ENCODE assay signal across 10 cellular contexts in the genomic region with DNA sequence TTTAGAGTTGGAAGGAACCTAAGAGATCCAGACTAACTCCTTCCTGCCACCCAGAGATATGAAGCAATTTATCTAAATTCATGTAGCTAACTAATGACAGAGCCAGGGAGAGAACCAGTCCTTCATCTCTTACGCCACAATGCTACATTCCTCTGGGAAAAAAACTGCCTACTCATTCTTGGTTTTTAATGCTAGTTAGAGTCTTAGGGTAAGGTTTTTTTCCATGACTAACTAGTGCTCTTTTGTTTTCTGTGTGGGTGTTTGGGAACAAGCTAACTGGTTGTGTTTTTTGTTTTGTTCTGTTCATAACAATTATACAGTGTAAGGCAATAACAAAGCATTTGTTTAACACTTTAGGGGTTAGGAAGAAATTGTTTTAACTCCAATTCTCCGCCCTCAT. TPM values are rescaled to one million over a fixed set of nuclear protein-coding genes. Genes with fewer than 3 reads are reported as not detected.
DNase-seq lines count a peak whose midpoint lies in the region; ATAC-seq, FAIRE-seq and TF ChIP-seq lines count a peak whose summit lies in the region.
"Had no signal": no experiment of that assay in that cellular context is flagged by ENCODE, and none has a peak within 500 bp of the region (broad histone marks: within the 10 kb centered on the region; RNA-seq: fewer than 3 reads in every experiment).

No MANE protein-coding gene starts in this region.

- 0 out of 2 replicates have a peak overlapping the region, but pooled peaks have one; percentile 1 for H3K4me2 ChIP-seq in HepG2 (ENCODE audit: low read depth, low read length)

- H3K27me3 ChIP-seq in A673 (replicated peaks; ENCODE audit: insufficient read depth, low read depth, low read length, poor library complexity) (no peaks in the 10 kb centered on the region), ectodermal cell (ENCODE audit: control insufficient read depth, insufficient read depth, low read length, poor library complexity, severe bottlenecking) (no peaks in the 10 kb centered on the region), HepG2 (ENCODE audit: control insufficient read depth in 1 of 2, insufficient read depth in 2 of 2, low read length in 2 of 2) (no peaks in the 10 kb centered on the region), colonic mucosa (no peaks in the 10 kb centered on the region)

- no peak overlapping the region for H3K4me3 ChIP-seq in A673 (ENCODE audit: low read depth, low read length, poor library complexity, severe bottlenecking)
- H3K4me3 ChIP-seq in ectodermal cell (ENCODE audit: insufficient read depth, low read depth, low read length), result no peak overlapping the region
- H3K4me3 ChIP-seq in HepG2 (replicated peaks in 1 of 3; ENCODE audit: insufficient read depth in 1 of 3, low read depth in 2 of 3, low read length in 3 of 3), result no peak overlapping the region
- H3K4me3 ChIP-seq in colonic mucosa, result no peak overlapping the region

- FAIRE-seq in HepG2 (lab: Jason Lieb, UNC), result peak; percentile 15

- no peaks in the 10 kb centered on the region for H3K36me3 ChIP-seq in A673 (ENCODE audit: insufficient read depth, low read length, poor library complexity, severe bottlenecking)
- no peaks in the 10 kb centered on the region for H3K36me3 ChIP-seq in ectodermal cell (ENCODE audit: control insufficient read depth, insufficient read depth, low read length)
- H3K36me3 ChIP-seq in HepG2 (replicated peaks in 1 of 2; ENCODE audit: control insufficient read depth in 1 of 2, insufficient read depth in 2 of 2, low read length in 2 of 2), result peaks cover 8 to 20% of the 10 kb centered on the region in 2 experiments
- no peaks in the 10 kb centered on the region for H3K36me3 ChIP-seq in colonic mucosa

- H3K9me3 ChIP-seq in A673 (ENCODE audit: low read depth, low read length, poor library complexity, severe bottlenecking) (no peaks in the 10 kb centered on the region), ectodermal cell (ENCODE audit: control insufficient read depth, low read length) (no peaks in the 10 kb centered on the region), HepG2 (ENCODE audit: low read length) (no peaks in the 10 kb centered on the region), colonic mucosa (no peaks in the 10 kb centered on the region)

- in situ Hi-C loops in HepG2 (cut with HindIII; ENCODE audit: extremely low pct_ligation_motif_present, low pct_unique_long_range_greater_than_20kb), result no loop called here

- no peak overlapping the region for H3K27ac ChIP-seq in A673 (ENCODE audit: low read depth, low read length, poor library complexity, severe bottlenecking)
- H3K27ac ChIP-seq in ectodermal cell (ENCODE audit: insufficient read depth, low read depth, low read length, poor library complexity, severe bottlenecking), result peak overlapping the region; percentile 18
- peak overlapping the region; percentile 50 for H3K27ac ChIP-seq in HepG2 (ENCODE audit: extremely low read length, insufficient read depth, low read length)
- H3K27ac ChIP-seq in colonic mucosa, result no peak overlapping the region
- H3K27ac ChIP-seq: C4-2B had no signal

- peaks cover 48% of the 10 kb centered on the region for H3K79me2 ChIP-seq in HepG2 (ENCODE audit: insufficient read depth, low read length)

- TF ChIP-seq EP300 in HepG2 (IDR thresholded peaks at IDR 0.05; ENCODE audit: low read depth in 2 of 2, low read length in 2 of 2) (peak in 1 of 2 experiments; percentile 68; a peak in 2 of 4 replicates), HepG2 (CRISPR knock-in tag; IDR thresholded peaks at IDR 0.05; ENCODE audit: borderline replicate concordance) (no peak)

- CTCF ChIA-PET in A673 (lab: Charles Lee), result no interaction called here
- CTCF ChIA-PET in HepG2 (lab: Yijun Ruan, JAX; ENCODE audit: low intra/inter-chr PET ratio, low total read pairs), result no interaction called here

- WGBS in ectodermal cell, 2 experiments, result 83 to 86% methylated on average over 2 of the region's 2 CpGs
- WGBS in HepG2 (ENCODE audit: low lambda C conversion rate), result 89% methylated on average over 2 of the region's 2 CpGs

- H3K9ac ChIP-seq in HepG2 (ENCODE audit: insufficient read depth, low read depth, low read length) (no peak overlapping the region; the same call in 1 of the 2 replicates), colonic mucosa (ENCODE audit: low read depth in 2 of 2, low read length in 2 of 2) (no peak overlapping the region)

- H3K4me1 ChIP-seq in A673 (ENCODE audit: insufficient read depth, low read length, poor library complexity, severe bottlenecking) (peaks cover 11% of the 10 kb centered on the region), ectodermal cell (ENCODE audit: control insufficient read depth, insufficient read depth, low read length) (peaks cover 26% of the 10 kb centered on the region), HepG2 (ENCODE audit: insufficient read depth, low read length) (peaks cover 64% of the 10 kb centered on the region), colonic mucosa (no peaks in the 10 kb centered on the region)

- ATAC-seq in HepG2 (peak; percentile 79), HG02981 (IDR thresholded peaks at IDR 0.05; ENCODE audit: unreplicated experiment) (no peak), GM21528 (IDR thresholded peaks at IDR 0.05; ENCODE audit: low FRiP score, unreplicated experiment) (no peak)

- intact Hi-C loops in A673 (cut with micrococcal nuclease; ENCODE audit: unreplicated experiment) (no loop called here), HepG2 (cut with micrococcal nuclease; ENCODE audit: unreplicated experiment) (no loop called here), colonic mucosa (cut with DNase I) (no loop called here)

- no peak for TF ChIP-seq RAD21 in HepG2 (CRISPR knock-in tag; IDR thresholded peaks at IDR 0.05)

- TF ChIP-seq CTCF in A673 (conservative IDR thresholded peaks at IDR 0.05; ENCODE audit: low read depth, low read length), result no peak
- TF ChIP-seq CTCF in HepG2 (CRISPR knock-in tag; IDR thresholded peaks at IDR 0.05), result no peak
- TF ChIP-seq CTCF in colonic mucosa (IDR thresholded peaks at IDR 0.05), result no peak

- no TSS peak for BruUV-seq in A673 (replicated peaks; lab: Mats Ljungman, UMichigan)
- BruUV-seq in HepG2 (replicated peaks; lab: Mats Ljungman, UMichigan), result no TSS peak

- no peak overlapping the region for H2AFZ ChIP-seq in HepG2 (ENCODE audit: low read length)

- no peaks in the 10 kb centered on the region for H4K20me1 ChIP-seq in HepG2 (ENCODE audit: insufficient read depth, low read length)

- POLR2A ChIA-PET in A673 (lab: Charles Lee; ENCODE audit: low non-redundant PET) (no interaction called here), HepG2 (lab: Yijun Ruan, JAX) (interaction anchor here (1.0 to 2.0 kb wide), 4 partner anchors 11 to 370 kb away, joined by 3 to 15 read pairs (median 4); no protein-coding TSS in a partner anchor)

- DNase-seq in A673 (ENCODE audit: low spot score) (peak; percentile 62), MV-4-11 (lab: John Stamatoyannopoulos, UW) (peak; percentile 49), HepG2 (ENCODE audit: low spot score) (peak; percentile 90), NCI-H1048 (lab: John Stamatoyannopoulos, UW) (no peak), colonic mucosa (no peak)
- DNase-seq: GOT3 had no signal

- no peak for TF ChIP-seq POLR2A in HepG2 (IDR thresholded peaks at IDR 0.05; ENCODE audit: insufficient read depth in 1 of 2, low read depth in 2 of 2, low read length in 2 of 2)

TF ChIP-seq in HepG2, 621 proteins besides CTCF, POLR2A, EP300 and RAD21 (continues in another document):
- TF ChIP-seq, protein P1, sequence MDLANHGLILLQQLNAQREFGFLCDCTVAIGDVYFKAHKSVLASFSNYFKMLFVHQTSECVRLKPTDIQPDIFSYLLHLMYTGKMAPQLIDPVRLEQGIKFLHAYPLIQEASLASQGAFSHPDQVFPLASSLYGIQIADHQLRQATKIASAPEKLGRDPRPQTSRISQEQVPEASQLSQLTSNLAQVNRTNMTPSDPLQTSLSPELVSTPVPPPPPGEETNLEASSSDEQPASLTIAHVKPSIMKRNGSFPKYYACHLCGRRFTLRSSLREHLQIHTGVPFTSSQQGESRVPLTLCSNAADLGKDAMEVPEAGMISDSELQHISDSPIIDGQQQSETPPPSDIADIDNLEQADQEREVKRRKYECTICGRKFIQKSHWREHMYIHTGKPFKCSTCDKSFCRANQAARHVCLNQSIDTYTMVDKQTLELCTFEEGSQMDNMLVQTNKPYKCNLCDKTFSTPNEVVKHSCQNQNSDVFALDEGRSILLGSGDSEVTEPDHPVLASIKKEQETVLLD (CRISPR knock-in tag; IDR thresholded peaks at IDR 0.05; ENCODE audit: low read depth), result no peak
- TF ChIP-seq NONO (IDR thresholded peaks at IDR 0.05), result no peak
- TF ChIP-seq NONO (CRISPR knock-in tag; conservative IDR thresholded peaks at IDR 0.05), result no peak
- TF ChIP-seq CEBPG (CRISPR knock-in tag; IDR thresholded peaks at IDR 0.05), result peak; percentile 69
- peak; percentile 39 to 65 for TF ChIP-seq MAFK (conservative IDR thresholded peaks at IDR 0.05 in 1 of 2, IDR thresholded peaks at IDR 0.05 in 1 of 2; ENCODE audit: low read length in 2 of 2)

RNA-seq across cellular contexts. Expression of a gene that starts 52.4 kb away (rescaled TPM):
- total RNA-seq in A673 (2021), result 9.4 and 11.9 TPM in 2 replicates
- 32.2 TPM for polyA plus RNA-seq in ectodermal cell (2013, experiment 1 of 4)
- polyA plus RNA-seq in ectodermal cell (2013, experiment 2 of 4), result 33.8 TPM
- polyA plus RNA-seq in ectodermal cell (2013, experiment 3 of 4), result 28.8 TPM
- 29.6 TPM for polyA plus RNA-seq in ectodermal cell (2013, experiment 4 of 4)
- 30.4 and 40.8 TPM in 2 replicates for total RNA-seq in HepG2 (2016; rRNA removed; fragmentation: Illumina TruSeq; extraction: Trizol)
- 12.0 and 12.2 TPM in 2 replicates for total RNA-seq in HepG2 (2016; cell fraction: cytosol; rRNA removed; fragmentation: Illumina TruSeq; extraction: Trizol; ENCODE audit: low read depth)
- 31.5 and 39.4 TPM in 2 replicates for total RNA-seq in HepG2 (2016; cell fraction: insoluble cytoplasmic fraction; rRNA removed; fragmentation: Illumina TruSeq; extraction: Trizol)
- total RNA-seq in HepG2 (2016; cell fraction: membrane; rRNA removed; fragmentation: Illumina TruSeq; extraction: Trizol), result 34.7 and 38.3 TPM in 2 replicates
- 31.6 and 40.2 TPM in 2 replicates for total RNA-seq in HepG2 (2016; cell fraction: nucleus; rRNA removed; fragmentation: Illumina TruSeq; extraction: Trizol)
- 21.1 and 21.4 TPM in 2 replicates for polyA plus RNA-seq in HepG2 (2011; rRNA removed)
- polyA plus RNA-seq in HepG2 (2011; cell fraction: cytosol; rRNA removed), result 15.7 and 26.2 TPM in 2 replicates
- 7.9 and 11.1 TPM in 2 replicates for polyA plus RNA-seq in HepG2 (2011; cell fraction: nucleus; rRNA removed)
- 38.1 and 40.7 TPM in 2 replicates for polyA plus RNA-seq in HepG2 (2012)
- polyA plus RNA-seq in HepG2 (2016; cell fraction: cytosol; fragmentation: Illumina TruSeq; extraction: Trizol; ENCODE audit: low read depth), result 5.0 and 7.1 TPM in 2 replicates
- polyA plus RNA-seq in HepG2 (2016; cell fraction: insoluble cytoplasmic fraction; fragmentation: Illumina TruSeq; extraction: Trizol; ENCODE audit: low read depth), result 20.0 and 22.2 TPM in 2 replicates
- polyA plus RNA-seq in HepG2 (2016; cell fraction: membrane; fragmentation: Illumina TruSeq; extraction: Trizol; ENCODE audit: low read depth), result 13.9 and 16.2 TPM in 2 replicates
- polyA plus RNA-seq in HepG2 (2016; cell fraction: nucleus; fragmentation: Illumina TruSeq; extraction: Trizol; ENCODE audit: insufficient read depth, low read depth), result 26.5 and 26.7 TPM in 2 replicates
- 69.1 and 73.0 TPM in 2 replicates for polyA minus RNA-seq in HepG2 (2011; rRNA and poly(A)+ RNA removed; ENCODE audit: low replicate concordance)
- 23.7 and 37.4 TPM in 2 replicates for polyA minus RNA-seq in HepG2 (2011; cell fraction: cytosol; rRNA and poly(A)+ RNA removed)
- polyA minus RNA-seq in HepG2 (2011; cell fraction: nucleus; rRNA and poly(A)+ RNA removed), result 30.1 and 37.0 TPM in 2 replicates
- total RNA-seq in colonic mucosa, result 100 to 1,000 TPM; 151 to 180 TPM

Comparison
In these comparisons a context has a peak if more than half of its experiments do, and no peak if none do; other contexts are left out.
1. DNase-seq: peak in A673 (single experiment), MV-4-11 (single experiment) and HepG2 (single experiment); none in NCI-H1048 (single experiment) and colonic mucosa (single experiment).
2. H3K27ac ChIP-seq: peak in ectodermal cell (single experiment) and HepG2 (single experiment); none in A673 (single experiment) and colonic mucosa (single experiment).